1 cellular context compared by ENCODE assay signal in genomic region chr2:233143700-233144331, GRCh38.
TF ChIP-seq lines count a peak whose summit lies in the region.

No MANE protein-coding gene starts in this region.

TF ChIP-seq in WTC11, 78 proteins besides CTCF, POLR2A, EP300 and RAD21 (continued from another document):
- no peak for TF ChIP-seq MLX (CRISPR knock-in tag; IDR thresholded peaks at IDR 0.05)
